8 cellular contexts compared by ENCODE assay signal in the genomic region with DNA sequence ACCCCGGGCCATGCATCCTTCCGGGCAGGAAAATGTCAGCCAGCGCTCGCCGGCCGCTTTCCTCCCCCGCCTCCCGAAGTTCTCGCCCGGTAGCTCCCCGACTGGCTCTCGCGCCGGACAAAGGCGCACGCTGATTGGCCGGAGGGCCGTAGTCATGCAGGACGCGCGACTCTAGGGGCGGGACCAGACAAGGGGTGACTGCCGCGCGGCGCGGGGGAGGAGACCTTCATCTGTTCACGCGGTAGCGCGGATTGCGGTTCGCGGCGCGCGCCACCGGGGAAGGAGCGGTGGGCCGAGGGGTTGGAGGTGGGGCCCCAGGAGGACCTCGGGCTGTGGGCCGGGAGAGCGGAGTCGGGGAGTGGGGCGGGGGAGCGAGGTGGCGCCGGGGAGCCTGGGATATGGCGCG. TPM values are rescaled to one million over a fixed set of nuclear protein-coding genes. Genes with fewer than 3 reads are reported as not detected.
DNase-seq lines count a peak whose midpoint lies in the region; ATAC-seq and TF ChIP-seq lines count a peak whose summit lies in the region.

TSS of gene FLVCR1 (plus strand) at position 221 of the 406 bp plus-strand sequence. CDS start at position 399, 178 bp downstream.

- H3K27me3 ChIP-seq in heart right ventricle = no peaks in the 10 kb centered on the region
- H3K27me3 ChIP-seq in upper lobe of left lung = no peaks in the 10 kb centered on the region

- WGBS in heart right ventricle, 2 donors = 0 to 1% methylated on average over 47 to 50 of the region's 50 CpGs
- 1% methylated on average over 37 of the region's 50 CpGs; no CpG with 5 or more reads in 1 of the 2 donors for WGBS in upper lobe of left lung, 2 donors

- intact Hi-C loops in T-helper 1 cell treated with Interleukin-12 subunit alpha and Interleukin-12 subunit beta and Interleukin-4 antibody, amounts not matched to agents 30 ng/mL and 1 ng/mL, for 36 hours (cut with micrococcal nuclease) = loop anchor here (1.0 to 10.0 kb wide), 13 partner anchors 67 to 1747 kb away; partner anchors contain the start of genes ANGEL2, ATF3, CENPF and NSL1
- intact Hi-C loops in heart right ventricle (cut with DNase I) (loop anchor here in 1 of 10 donors (5.0 kb wide), 1 partner anchor 66 kb away; the partner anchor contains the start of genes NSL1 and TATDN3), posterior cingulate gyrus (cut with DNase I) (loop anchor here (5.0 kb wide), 2 partner anchors 66 to 94 kb away; partner anchors contain the start of genes NSL1, TATDN3 and VASH2)

- H3K36me3 ChIP-seq in heart right ventricle = peaks cover 0 to 2% (median 0%) of the 10 kb centered on the region in 9 donors
- H3K36me3 ChIP-seq in upper lobe of left lung = no peaks in the 10 kb centered on the region

- peak in 1 of 4 donors; percentile 62 for TF ChIP-seq EP300 in upper lobe of left lung (IDR thresholded peaks at IDR 0.05)

- H3K4me1 ChIP-seq in heart right ventricle (peaks cover 3 to 51% (median 29%) of the 10 kb centered on the region in 9 donors), upper lobe of left lung (peaks cover 13 to 39% (median 25%) of the 10 kb centered on the region in 4 donors)

- H3K4me3 ChIP-seq in heart right ventricle (peak within 1 kb of the TSS; percentile 67 to 99 (median 84)), upper lobe of left lung (peak within 1 kb of the TSS; percentile 68 to 99 (median 96))

- DNase-seq in NCI-H1694 (lab: John Stamatoyannopoulos, UW) (peak; percentile 84), amniotic epithelial cell (ENCODE audit: low read depth) (peak; percentile 93), heart right ventricle (peak; percentile 97), posterior cingulate gyrus (peak; percentile 95 to 100 (median 98)), upper lobe of left lung (peak; percentile 98 to 99)

- TF ChIP-seq CTCF in heart right ventricle (IDR thresholded peaks at IDR 0.05) (no peak), upper lobe of left lung (IDR thresholded peaks at IDR 0.05) (peak in 2 of 6 experiments; percentile 23 to 24)

- peak; percentile 98 for ATAC-seq in GM18498 (IDR thresholded peaks at IDR 0.05; ENCODE audit: unreplicated experiment)
- peak; percentile 98 for ATAC-seq in HG02885 (IDR thresholded peaks at IDR 0.05; ENCODE audit: poor library complexity, unreplicated experiment)
- peak; percentile 100 for ATAC-seq in heart right ventricle
- ATAC-seq in upper lobe of left lung (ENCODE audit: low FRiP score in 2 of 2) = peak; percentile 100

- H3K9me3 ChIP-seq in heart right ventricle (no peaks in the 10 kb centered on the region), upper lobe of left lung (no peaks in the 10 kb centered on the region)

- H3K27ac ChIP-seq in heart right ventricle = peak within 1 kb of the TSS in 9 of 10 donors; percentile 62 to 94 (median 86)
- H3K27ac ChIP-seq in upper lobe of left lung = peak within 1 kb of the TSS; percentile 82 to 95 (median 88)

- peak in 2 of 4 donors; percentile 55 to 79 for TF ChIP-seq POLR2A in upper lobe of left lung (IDR thresholded peaks at IDR 0.05)

RNA-seq across cellular contexts. Expression of gene FLVCR1, which starts in this region (rescaled TPM):
- total RNA-seq in T-helper 1 cell treated with Interleukin-12 subunit alpha and Interleukin-12 subunit beta and Interleukin-4 antibody, amounts not matched to agents 30 ng/mL and 1 ng/mL, for 36 hours = 11.4 and 13.3 TPM in 2 replicates
- 1 to 10 TPM; 1.2 to 4.9 (median 2.2) TPM for total RNA-seq in heart right ventricle
- 1 to 10 TPM; 1.3 to 2.8 TPM for polyA plus RNA-seq in heart right ventricle
- 1 to 10 TPM; 5.2 to 9.4 (median 8.3) TPM for total RNA-seq in upper lobe of left lung

Comparison
In these comparisons a context has a peak if more than half of its experiments do, and no peak if none do; other contexts are left out.
1. Peak in every context shown above with its lines: DNase-seq, ATAC-seq, H3K4me3 ChIP-seq and H3K27ac ChIP-seq.